Comparison of ENCODE assay signal across 19 cellular contexts in the genomic region with DNA sequence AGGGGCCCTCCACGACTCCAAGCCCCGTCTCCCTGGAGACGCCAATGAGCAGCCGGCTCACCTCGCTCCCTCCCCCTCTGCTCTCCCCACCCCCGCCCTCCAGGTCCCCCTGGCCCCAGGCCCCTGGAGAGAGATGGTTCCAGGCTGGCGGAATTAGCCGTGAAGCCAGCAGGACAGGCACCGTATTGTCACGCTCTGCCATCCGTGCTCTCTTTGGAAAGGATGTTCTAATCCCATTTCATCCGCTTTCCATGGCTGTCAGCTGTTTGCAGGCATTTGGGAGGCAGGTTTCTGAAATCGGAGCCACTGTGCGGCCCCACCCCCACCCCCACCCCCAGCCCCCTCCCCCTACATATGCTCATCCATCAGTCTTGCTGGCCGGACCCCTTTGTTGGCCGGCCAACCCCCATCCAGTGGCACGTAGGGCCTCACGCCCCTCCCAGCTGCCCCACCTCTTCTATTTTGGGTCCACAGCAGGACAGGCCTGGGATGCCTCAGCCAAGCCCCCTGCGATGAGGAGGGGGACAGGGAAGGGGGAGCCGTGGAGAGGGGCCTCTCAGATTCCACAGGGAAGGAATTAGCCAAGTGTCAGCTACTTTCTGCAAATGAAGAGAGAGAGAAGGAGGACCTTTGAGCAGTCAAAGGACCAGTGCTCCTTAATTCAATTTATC. TPM values are rescaled to one million over a fixed set of nuclear protein-coding genes. Genes with fewer than 3 reads are reported as not detected.
A peak's percentile ranks its signal among the peaks of the same experiment; 100 is the strongest.
DNase-seq lines count a peak whose midpoint lies in the region; ATAC-seq and TF ChIP-seq lines count a peak whose summit lies in the region.
"Had no signal": no experiment of that assay in that cellular context is flagged by ENCODE, and none has a peak within 500 bp of the region (broad histone marks: within the 10 kb centered on the region; RNA-seq: fewer than 3 reads in every experiment).

No MANE protein-coding gene starts in this region.

- 0 out of 22 replicates have a peak, but pooled peaks cover 0 to 8% (median 0%) of the 10 kb centered on the region in 11 experiments for H3K27me3 ChIP-seq in BLaER1 treated with 17β-estradiol and CSF1 and Interleukin-3, amounts not matched to agents 10 nM and 100 nM

- ATAC-seq in HG03175 (IDR thresholded peaks at IDR 0.05; ENCODE audit: unreplicated experiment) (no peak), mucosa of descending colon (no peak)
- ATAC-seq: left colon had no signal

- peak overlapping the region; percentile 73 for H3K4me3 Mint-ChIP-seq in nephron progenitor cell

- peaks cover 13 to 97% (median 85%) of the 10 kb centered on the region in 10 experiments; a peak in 18 of 20 replicates for H3K4me1 ChIP-seq in BLaER1 treated with 17β-estradiol and CSF1 and Interleukin-3, amounts not matched to agents 10 nM and 100 nM
- H3K4me1 ChIP-seq in mucosa of descending colon (ENCODE audit: low read depth), result no peaks in the 10 kb centered on the region

- H3K4me1 Mint-ChIP-seq in nephron progenitor cell, result peaks cover 92% of the 10 kb centered on the region

- H3K36me3 ChIP-seq in BLaER1 treated with 17β-estradiol and CSF1 and Interleukin-3, amounts not matched to agents 10 nM and 100 nM, result no peaks in the 10 kb centered on the region
- H3K36me3 ChIP-seq in mucosa of descending colon (ENCODE audit: low read depth), result no peaks in the 10 kb centered on the region
- H3K36me3 ChIP-seq: suprapubic skin had no signal

- H3K4me3 ChIP-seq in BLaER1 treated with 17β-estradiol and CSF1 and Interleukin-3, amounts not matched to agents 10 nM and 100 nM, result no peak overlapping the region
- no peak overlapping the region for H3K4me3 ChIP-seq in mucosa of descending colon
- H3K4me3 ChIP-seq: suprapubic skin had no signal

- H3K9me3 ChIP-seq in BLaER1 treated with 17β-estradiol and CSF1 and Interleukin-3, amounts not matched to agents 10 nM and 100 nM (replicated peaks in 1 of 11), result peaks cover 0 to 6% (median 4%) of the 10 kb centered on the region in 11 experiments; a peak in 16 of 22 replicates
- H3K9me3 ChIP-seq in mucosa of descending colon, result no peaks in the 10 kb centered on the region
- H3K9me3 ChIP-seq: suprapubic skin had no signal

- intact Hi-C loops in mucosa of descending colon (cut with DNase I, micrococcal nuclease), result no loop called here

- peak overlapping the region in 4 of 11 experiments; percentile 19 to 44 (median 36); a peak in 2 of 22 replicates for H3K9ac ChIP-seq in BLaER1 treated with 17β-estradiol and CSF1 and Interleukin-3, amounts not matched to agents 10 nM and 100 nM

- peak overlapping the region in 6 of 11 experiments; percentile 30 to 56 (median 43); a peak in 6 of 22 replicates for H3K27ac ChIP-seq in BLaER1 treated with 17β-estradiol and CSF1 and Interleukin-3, amounts not matched to agents 10 nM and 100 nM
- peak overlapping the region; percentile 83 for H3K27ac ChIP-seq in epithelial cell of prostate
- H3K27ac ChIP-seq: suprapubic skin had no signal

- H3K4me2 ChIP-seq in BLaER1 treated with 17β-estradiol and CSF1 and Interleukin-3, amounts not matched to agents 10 nM and 100 nM, result peak overlapping the region in 10 of 11 experiments; percentile 15 to 97 (median 77); a peak in 15 of 22 replicates

- peak overlapping the region; percentile 99 for H3K27ac Mint-ChIP-seq in nephron progenitor cell

- peaks cover 11% of the 10 kb centered on the region for H3K27me3 Mint-ChIP-seq in nephron progenitor cell (ENCODE audit: low read depth, poor library complexity)

- DNase-seq in NCI-H82 (lab: John Stamatoyannopoulos, UW) (peak; percentile 99), epithelial cell of prostate (ENCODE audit: low read depth, low spot score) (no peak), nephron progenitor cell (peak; percentile 71), T1000 (lab: John Stamatoyannopoulos, UW) (no peak), NCI-H446 treated with DMSO at 0.1 percent for 48 hours (lab: John Stamatoyannopoulos, UW) (no peak), mucosa of descending colon (no peak)
- DNase-seq: ACHN; activated naive CD4-positive, alpha-beta T cell treated with anti-CD3 and anti-CD28 coated beads, Interleukin-2, amount 50 U/mL, for 16 hours; caudate nucleus; left colon; NCI-H187 treated with DMSO at 0.1 percent for 48 hours; NCI-H774; stimulated activated CD4-positive, alpha-beta T cell treated with anti-CD3 and anti-CD28 coated beads, Interleukin-1b, Interleukin-23, amount 100 ng/mL, for 48 hours; T-helper 1 cell had no signal

- no peaks in the 10 kb centered on the region for H4K20me1 ChIP-seq in BLaER1 treated with 17β-estradiol and CSF1 and Interleukin-3, amounts not matched to agents 10 nM and 100 nM

- no peak for TF ChIP-seq CTCF in nephron progenitor cell (IDR thresholded peaks at IDR 0.05)
- no peak for TF ChIP-seq CTCF in mucosa of descending colon (IDR thresholded peaks at IDR 0.05)

- peaks cover 7% of the 10 kb centered on the region for H3K9me3 Mint-ChIP-seq in nephron progenitor cell

- peaks cover 9% of the 10 kb centered on the region for H3K36me3 Mint-ChIP-seq in nephron progenitor cell (ENCODE audit: low read depth)

RNA-seq across cellular contexts. Expression of gene SDK2, which starts 30.8 kb away (rescaled TPM):
- 1 to 10 TPM; 1.2 to 1.6 (median 1.3) TPM for total RNA-seq in mucosa of descending colon
- total RNA-seq: endothelial cell of umbilical vein, myocyte had no signal

Comparison
In these comparisons a context has a peak if more than half of its experiments do, and no peak if none do; other contexts are left out.
1. DNase-seq: peak in NCI-H82 (single experiment) and nephron progenitor cell (single experiment); none in epithelial cell of prostate (single experiment), T1000 (single experiment), NCI-H446 treated with DMSO at 0.1 percent for 48 hours (single experiment) and mucosa of descending colon (0 of 3).